In the genomic region with DNA sequence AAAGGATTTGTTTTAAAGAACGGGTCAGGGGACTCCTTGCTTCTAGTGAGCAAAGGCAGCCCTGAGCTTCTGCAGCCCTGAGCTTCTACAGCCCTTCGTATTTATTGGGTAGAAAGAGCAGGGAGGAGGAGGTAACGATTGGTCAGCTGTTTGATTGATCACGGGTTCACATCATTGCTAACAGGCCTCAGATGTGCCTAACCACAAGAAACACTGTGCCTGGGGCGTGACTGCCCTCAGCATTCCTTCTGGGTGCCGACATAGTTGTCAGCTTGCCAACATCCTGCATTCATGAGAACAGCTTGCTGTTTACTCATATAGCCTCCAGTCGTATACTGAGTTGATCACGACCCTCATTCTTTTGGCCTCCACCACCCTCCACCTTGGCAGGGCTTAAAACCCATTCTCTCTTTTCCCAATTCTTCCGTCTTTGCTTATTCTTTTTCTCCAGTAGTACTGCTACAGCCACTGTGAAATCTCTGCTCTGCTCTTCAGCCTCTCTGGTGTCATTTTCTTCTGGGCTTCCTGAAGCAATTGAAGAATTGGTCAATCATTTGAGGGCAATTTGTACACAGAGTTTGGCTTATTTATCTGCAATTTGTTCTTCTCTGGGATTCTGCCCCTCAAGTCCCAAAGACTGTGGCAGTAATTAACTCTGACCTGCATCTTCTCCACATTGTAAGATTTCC, we compare ENCODE assay signal across 12 cellular contexts. TPM values are rescaled to one million over a fixed set of nuclear protein-coding genes. Genes with fewer than 3 reads are reported as not detected.
DNase-seq lines count a peak whose midpoint lies in the region; ATAC-seq and TF ChIP-seq lines count a peak whose summit lies in the region.
"Had no signal": no experiment of that assay in that cellular context is flagged by ENCODE, and none has a peak within 500 bp of the region (broad histone marks: within the 10 kb centered on the region; RNA-seq: fewer than 3 reads in every experiment).

No MANE protein-coding gene starts in this region.

- no peaks in the 10 kb centered on the region for H3K27me3 ChIP-seq in psoas muscle (ENCODE audit: insufficient read depth in 3 of 3, low read length in 2 of 3)

- H3K4me3 ChIP-seq in epithelial cell of proximal tubule (ENCODE audit: low read depth, low read length): no peak overlapping the region
- no peak overlapping the region for H3K4me3 ChIP-seq in retinal pigment epithelial cell (ENCODE audit: low read length)
- H3K4me3 ChIP-seq in psoas muscle: no peak overlapping the region

- TF ChIP-seq CTCF in epithelial cell of proximal tubule (conservative IDR thresholded peaks at IDR 0.05; ENCODE audit: low read depth, low read length) (no peak), retinal pigment epithelial cell (conservative IDR thresholded peaks at IDR 0.05; ENCODE audit: low read depth, low read length) (no peak), psoas muscle (IDR thresholded peaks at IDR 0.05) (no peak)

- no peaks in the 10 kb centered on the region for H3K4me1 ChIP-seq in psoas muscle

- H3K4me1 Mint-ChIP-seq in activated naive CD8-positive, alpha-beta T cell treated with anti-CD3 and anti-CD28 coated beads, Interleukin-2, amount 50 U/mL, for 24 hours: no peaks in the 10 kb centered on the region
- H3K4me1 Mint-ChIP-seq: nephron had no signal

- ATAC-seq in psoas muscle: no peak
- no peak for ATAC-seq in activated naive CD8-positive, alpha-beta T cell treated with anti-CD3 and anti-CD28 coated beads, Interleukin-2, amount 50 U/mL, for 24 hours

- no peak overlapping the region for H3K4me3 Mint-ChIP-seq in activated naive CD8-positive, alpha-beta T cell treated with anti-CD3 and anti-CD28 coated beads, Interleukin-2, amount 50 U/mL, for 24 hours
- H3K4me3 Mint-ChIP-seq: nephron had no signal

- no peak overlapping the region for H3K27ac ChIP-seq in psoas muscle

- H3K36me3 Mint-ChIP-seq in activated naive CD8-positive, alpha-beta T cell treated with anti-CD3 and anti-CD28 coated beads, Interleukin-2, amount 50 U/mL, for 24 hours (ENCODE audit: low read depth): peaks cover 1% of the 10 kb centered on the region

- peaks cover 5% of the 10 kb centered on the region for H3K9me3 ChIP-seq in psoas muscle

- peaks cover 21% of the 10 kb centered on the region for H3K9me3 Mint-ChIP-seq in activated naive CD8-positive, alpha-beta T cell treated with anti-CD3 and anti-CD28 coated beads, Interleukin-2, amount 50 U/mL, for 24 hours

- no peak overlapping the region for H3K27ac Mint-ChIP-seq in activated naive CD8-positive, alpha-beta T cell treated with anti-CD3 and anti-CD28 coated beads, Interleukin-2, amount 50 U/mL, for 24 hours
- H3K27ac Mint-ChIP-seq: nephron had no signal

- intact Hi-C loops in psoas muscle (cut with DNase I): no loop called here

- 46 to 62% (median 48%) methylated on average over 9 of the region's 9 CpGs for WGBS in psoas muscle, 3 donors

- peaks cover 26% of the 10 kb centered on the region for H3K27me3 Mint-ChIP-seq in activated naive CD8-positive, alpha-beta T cell treated with anti-CD3 and anti-CD28 coated beads, Interleukin-2, amount 50 U/mL, for 24 hours

- DNase-seq in HCEC 1CT: peak; percentile 74
- peak; percentile 85 for DNase-seq in RKO (ENCODE audit: low spot score)
- peak; percentile 61 for DNase-seq in epithelial cell of proximal tubule (ENCODE audit: low read depth)
- peak; percentile 75 for DNase-seq in retinal pigment epithelial cell (ENCODE audit: low read depth)
- no peak for DNase-seq in psoas muscle
- no peak for DNase-seq in stimulated activated CD4-positive, alpha-beta T cell treated with anti-CD3 and anti-CD28 coated beads, Interleukin-4, amount 100 ng/mL, for 1 hour
- DNase-seq in activated naive CD8-positive, alpha-beta T cell treated with anti-CD3 and anti-CD28 coated beads, Interleukin-2, amount 50 U/mL, for 24 hours: no peak
- no peak for DNase-seq in OCI-M1 (lab: John Stamatoyannopoulos, UW)
- DNase-seq: GDM1, GOT3, NCI-H1092 had no signal

- H3K36me3 ChIP-seq in psoas muscle (ENCODE audit: insufficient read depth in 1 of 2, low read depth in 1 of 2): no peaks in the 10 kb centered on the region

RNA-seq across cellular contexts. Expression of a gene that starts 25.4 kb away (rescaled TPM):
- 172 and 318 TPM in 2 replicates for total RNA-seq in epithelial cell of proximal tubule
- 100 to 1,000 TPM in 2 of 4 donors, 10 to 100 TPM in 2; 90.9 to 114 (median 102) TPM for total RNA-seq in psoas muscle
- polyA plus RNA-seq in psoas muscle: 100 to 1,000 TPM in 1 of 3 donors, 10 to 100 TPM in 2; 63.2 to 173 (median 84.1) TPM

RNA-seq across cellular contexts. Expression of a gene that starts 37.0 kb away (rescaled TPM):
- total RNA-seq in epithelial cell of proximal tubule (99.3 and 123 TPM in 2 replicates), psoas muscle (100 to 1,000 TPM in 2 of 4 donors, 10 to 100 TPM in 2; 58.8 to 153 (median 97.6) TPM)
- 100 to 1,000 TPM in 2 of 3 donors, 10 to 100 TPM in 1; 86.0 to 262 (median 166) TPM for polyA plus RNA-seq in psoas muscle

Comparison
In these comparisons a context has a peak if more than half of its experiments do, and no peak if none do; other contexts are left out.
1. DNase-seq: peak in HCEC 1CT (single experiment), RKO (single experiment), epithelial cell of proximal tubule (single experiment) and retinal pigment epithelial cell (single experiment); none in psoas muscle (0 of 2), stimulated activated CD4-positive, alpha-beta T cell treated with anti-CD3 and anti-CD28 coated beads, Interleukin-4, amount 100 ng/mL, for 1 hour (single experiment), activated naive CD8-positive, alpha-beta T cell treated with anti-CD3 and anti-CD28 coated beads, Interleukin-2, amount 50 U/mL, for 24 hours (single experiment) and OCI-M1 (single experiment).